24 cellular contexts compared by ENCODE assay signal in genomic region chr22:45210174-45210573, GRCh38. TPM values are rescaled to one million over a fixed set of nuclear protein-coding genes. Genes with fewer than 3 reads are reported as not detected.
A peak's percentile ranks its signal among the peaks of the same experiment; 100 is the strongest.
DNase-seq lines count a peak whose midpoint lies in the region; ATAC-seq and TF ChIP-seq lines count a peak whose summit lies in the region.
"Had no signal": no experiment of that assay in that cellular context is flagged by ENCODE, and none has a peak within 500 bp of the region (broad histone marks: within the 10 kb centered on the region; RNA-seq: fewer than 3 reads in every experiment).

No MANE protein-coding gene starts in this region.

- H3K9me3 Mint-ChIP-seq in HFFc6 (no peaks in the 10 kb centered on the region), nephron progenitor cell (no peaks in the 10 kb centered on the region)
- H3K9me3 Mint-ChIP-seq: activated naive CD4-positive, alpha-beta T cell treated with anti-CD3 and anti-CD28 coated beads, Interleukin-2, amount 10 ng/mL, durations not matched to agents 7 days and 5 days; mesothelial cell of epicardium; naive thymus-derived CD8-positive, alpha-beta T cell; stimulated activated naive B cell treated with anti-CD40 and anti-IgM and Interleukin-4, amounts not matched to agents 10 μg/mL and 1 μg/mL and 100 μg/mL, for 72 hours had no signal

- ATAC-seq in lower lobe of right lung, result no peak
- ATAC-seq: naive thymus-derived CD8-positive, alpha-beta T cell; Panc1; T-helper 17 cell had no signal

- DNase-seq in HFFc6 (no peak), caudate nucleus (lab: John Stamatoyannopoulos, UW) (no peak), nephron progenitor cell (no peak), NCI-H2081 (lab: John Stamatoyannopoulos, UW) (no peak), lower lobe of right lung (no peak), HuH-7 (ENCODE audit: low spot score) (no peak)
- DNase-seq: activated CD4-positive, alpha-beta T cell treated with anti-CD3 and anti-CD28 coated beads for 4 hours; activated naive CD4-positive, alpha-beta T cell treated with anti-CD3 and anti-CD28 coated beads, Interleukin-2, amount 10 ng/mL, durations not matched to agents 7 days and 5 days; AML-193; colonic mucosa; DMS79 treated with DMSO at 0.1 percent for 48 hours; naive thymus-derived CD8-positive, alpha-beta T cell; NCI-H1105 treated with DMSO at 0.1 percent for 48 hours; NCI-H510A; NK-92 treated with Interleukin-12 subunit alpha and Interleukin-12 subunit beta, amount 100 ng/mL, for 24 hours; SJCRH30; stimulated activated CD4-positive, alpha-beta T cell treated with anti-CD3 and anti-CD28 coated beads, Interleukin-1b, Interleukin-23, amount 100 ng/mL, for 48 hours; stimulated activated naive B cell treated with anti-CD40 and anti-IgM and Interleukin-4, amounts not matched to agents 10 μg/mL and 1 μg/mL and 100 μg/mL, for 72 hours; T-helper 17 cell; thyroid gland had no signal

- no peaks in the 10 kb centered on the region for H3K27me3 ChIP-seq in lower lobe of right lung (ENCODE audit: low read depth)
- H3K27me3 ChIP-seq: colonic mucosa, SJCRH30, thyroid gland had no signal

- H3K36me3 Mint-ChIP-seq in HFFc6 (ENCODE audit: low read depth) (peaks cover 21% of the 10 kb centered on the region), nephron progenitor cell (ENCODE audit: low read depth) (no peaks in the 10 kb centered on the region)
- H3K36me3 Mint-ChIP-seq: activated naive CD4-positive, alpha-beta T cell treated with anti-CD3 and anti-CD28 coated beads, Interleukin-2, amount 10 ng/mL, durations not matched to agents 7 days and 5 days had no signal

- intact Hi-C loops in lower lobe of right lung (cut with DNase I), result no loop called here

- TF ChIP-seq CTCF in HFFc6 (IDR thresholded peaks at IDR 0.05) (no peak), nephron progenitor cell (IDR thresholded peaks at IDR 0.05) (no peak), lower lobe of right lung (IDR thresholded peaks at IDR 0.05) (no peak)

- peak overlapping the region; percentile 91 for H3K4me3 Mint-ChIP-seq in HFFc6
- H3K4me3 Mint-ChIP-seq in nephron progenitor cell, result peak overlapping the region; percentile 48
- H3K4me3 Mint-ChIP-seq: activated naive CD4-positive, alpha-beta T cell treated with anti-CD3 and anti-CD28 coated beads, Interleukin-2, amount 10 ng/mL, durations not matched to agents 7 days and 5 days; mesothelial cell of epicardium; naive thymus-derived CD8-positive, alpha-beta T cell; stimulated activated naive B cell treated with anti-CD40 and anti-IgM and Interleukin-4, amounts not matched to agents 10 μg/mL and 1 μg/mL and 100 μg/mL, for 72 hours; T-helper 17 cell had no signal

- H3K27ac ChIP-seq in caudate nucleus (ENCODE audit: low read depth, low read length) (peak overlapping the region; percentile 98), temporal lobe (ENCODE audit: low read depth, low read length) (peak overlapping the region; percentile 100), lower lobe of right lung (no peak overlapping the region)
- H3K27ac ChIP-seq: colonic mucosa, prostate gland, SJCRH30, thyroid gland had no signal

- H3K9me3 ChIP-seq in lower lobe of right lung, result no peaks in the 10 kb centered on the region
- H3K9me3 ChIP-seq: colonic mucosa, prostate gland, SJCRH30, thyroid gland had no signal

- H3K27me3 Mint-ChIP-seq in HFFc6 (ENCODE audit: insufficient read depth) (peaks cover 3% of the 10 kb centered on the region), nephron progenitor cell (ENCODE audit: low read depth, poor library complexity) (peaks cover 16% of the 10 kb centered on the region)
- H3K27me3 Mint-ChIP-seq: activated naive CD4-positive, alpha-beta T cell treated with anti-CD3 and anti-CD28 coated beads, Interleukin-2, amount 10 ng/mL, durations not matched to agents 7 days and 5 days; naive thymus-derived CD8-positive, alpha-beta T cell; stimulated activated naive B cell treated with anti-CD40 and anti-IgM and Interleukin-4, amounts not matched to agents 10 μg/mL and 1 μg/mL and 100 μg/mL, for 72 hours; T-helper 17 cell had no signal

- H3K4me1 ChIP-seq in lower lobe of right lung, result peaks cover 26% of the 10 kb centered on the region
- H3K4me1 ChIP-seq: colonic mucosa, prostate gland, SJCRH30 had no signal

- H3K36me3 ChIP-seq in lower lobe of right lung, result peaks cover 16% of the 10 kb centered on the region
- H3K36me3 ChIP-seq: colonic mucosa, prostate gland, SJCRH30, thyroid gland had no signal

- H3K27ac Mint-ChIP-seq in HFFc6, result peak overlapping the region; percentile 98
- H3K27ac Mint-ChIP-seq in nephron progenitor cell, result peak overlapping the region; percentile 3
- H3K27ac Mint-ChIP-seq: activated naive CD4-positive, alpha-beta T cell treated with anti-CD3 and anti-CD28 coated beads, Interleukin-2, amount 10 ng/mL, durations not matched to agents 7 days and 5 days; stimulated activated naive B cell treated with anti-CD40 and anti-IgM and Interleukin-4, amounts not matched to agents 10 μg/mL and 1 μg/mL and 100 μg/mL, for 72 hours; T-helper 17 cell had no signal

- H3K4me1 Mint-ChIP-seq in HFFc6 (ENCODE audit: low read depth), result peaks cover 58% of the 10 kb centered on the region
- H3K4me1 Mint-ChIP-seq in nephron progenitor cell, result peaks cover 64% of the 10 kb centered on the region
- H3K4me1 Mint-ChIP-seq: activated naive CD4-positive, alpha-beta T cell treated with anti-CD3 and anti-CD28 coated beads, Interleukin-2, amount 10 ng/mL, durations not matched to agents 7 days and 5 days had no signal

- no peak overlapping the region for H3K4me3 ChIP-seq in lower lobe of right lung
- H3K4me3 ChIP-seq: colonic mucosa, prostate gland, SJCRH30, thyroid gland had no signal

RNA-seq across cellular contexts. Expression of gene KIAA0930, which starts 30.5 kb away (rescaled TPM):
- 10 to 100 TPM; 53.9 to 70.1 (median 57.8) TPM for total RNA-seq in HFFc6 (2021; fragmentation: NEBNext Ultra II Directional; extraction: Animal tissue kit (Norgen Biotek cat#: 25700))
- total RNA-seq in temporal lobe, result 42.0 TPM
- total RNA-seq in lower lobe of right lung, result 89.2 TPM

RNA-seq across cellular contexts. Expression of gene NUP50, which starts 46.4 kb away (rescaled TPM):
- 10 to 100 TPM; 44.3 to 63.0 (median 56.6) TPM for total RNA-seq in HFFc6 (2021; fragmentation: NEBNext Ultra II Directional; extraction: Animal tissue kit (Norgen Biotek cat#: 25700))
- total RNA-seq in temporal lobe, result 37.6 TPM
- total RNA-seq in lower lobe of right lung, result 49.5 TPM
